ENCODE assay signal across 8 cellular contexts in the genomic region with DNA sequence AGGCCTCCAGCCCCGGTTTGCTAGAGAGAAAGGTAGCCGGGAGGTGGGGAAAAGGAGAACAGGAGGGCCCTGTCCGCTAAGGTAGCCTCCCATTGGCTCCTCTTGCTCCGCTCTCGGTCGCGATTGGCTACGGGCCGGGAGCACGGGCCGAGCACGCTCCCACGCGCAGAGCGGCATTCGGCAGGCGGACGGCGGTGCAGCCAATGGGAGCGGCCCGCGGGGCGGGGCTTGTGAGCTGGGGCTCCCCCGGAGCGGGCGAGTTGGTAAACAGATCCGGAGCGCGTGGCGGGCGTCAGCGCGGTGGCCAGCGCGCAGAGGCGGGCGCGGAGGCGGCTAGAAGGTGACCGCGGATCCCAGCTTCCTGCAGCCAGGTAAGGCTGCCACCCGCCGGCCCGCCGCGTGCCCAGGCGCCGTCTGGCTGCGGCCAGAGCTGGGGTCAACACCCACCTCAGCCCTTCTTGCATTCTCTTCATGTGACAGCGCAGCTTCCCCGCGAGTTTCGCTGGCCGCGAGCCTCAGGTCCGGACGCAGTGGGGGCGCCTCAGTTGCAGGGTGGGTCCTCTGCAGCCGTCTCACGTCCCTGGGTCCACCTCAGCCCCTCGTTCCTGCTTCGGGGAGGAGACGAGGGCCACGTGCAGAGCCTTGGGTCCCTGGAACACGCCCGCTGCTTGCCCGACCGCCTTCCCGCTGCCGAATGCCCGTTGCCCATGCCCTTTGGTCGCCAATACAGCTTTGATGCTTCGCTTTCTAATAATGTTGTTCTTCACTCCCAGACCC. TPM values are rescaled to one million over a fixed set of nuclear protein-coding genes. Genes with fewer than 3 reads are reported as not detected.
A peak's percentile ranks its signal among the peaks of the same experiment; 100 is the strongest.
DNase-seq lines count a peak whose midpoint lies in the region; ATAC-seq and TF ChIP-seq lines count a peak whose summit lies in the region.

A gene (plus strand): TSS at position 266 of the 777 bp plus-strand sequence. CDS start 21,092 bp downstream, outside the sequence.

- TF ChIP-seq CTCF in BE2C (IDR thresholded peaks at IDR 0.05; ENCODE audit: low read depth, low read length), result no peak

- peaks cover 3% of the 10 kb centered on the region; the same call in 1 of the 2 replicates for H3K4me1 ChIP-seq in BE2C

- no peaks in the 10 kb centered on the region for H3K9me3 ChIP-seq in BE2C

- DNase-seq in BE2C (peak; percentile 99), NCI-H748 (lab: John Stamatoyannopoulos, UW; ENCODE audit: unreplicated experiment) (peak; percentile 98), cortex of kidney (lab: John Stamatoyannopoulos, UW) (peak; percentile 66)
- DNase-seq in activated CD4-positive, alpha-beta T cell treated with anti-CD3 and anti-CD28 coated beads, Interleukin-2, amount 50 U/mL, for 1 hour, result peak; percentile 99
- peak; percentile 88 to 99 (median 96) for DNase-seq in stimulated activated CD4-positive, alpha-beta T cell treated with anti-CD3 and anti-CD28 coated beads, Interleukin-1b, Interleukin-23, amount 100 ng/mL, for 24 hours (ENCODE audit: low read depth in 4 of 4, low spot score in 1 of 4)

- peak within 1 kb of the TSS; percentile 87 for H3K4me3 ChIP-seq in BE2C (ENCODE audit: low read depth, low read length)

- H3K27ac ChIP-seq in layer of hippocampus (ENCODE audit: low read depth, low read length), result peak within 1 kb of the TSS; percentile 97

- H3K27me3 ChIP-seq in BE2C (no peaks in the 10 kb centered on the region), layer of hippocampus (ENCODE audit: control insufficient read depth, insufficient read depth, low read length) (no peaks in the 10 kb centered on the region)

- no peaks in the 10 kb centered on the region for H3K36me3 ChIP-seq in BE2C

- ATAC-seq in GM19395 (IDR thresholded peaks at IDR 0.05; ENCODE audit: unreplicated experiment) (peak; percentile 96), HG03558 (IDR thresholded peaks at IDR 0.05; ENCODE audit: extremely low read depth, unreplicated experiment) (peak; percentile 95)

RNA-seq across cellular contexts. Expression of the gene that starts here (rescaled TPM):
- polyA plus RNA-seq in BE2C (2012; ENCODE audit: insufficient read depth, insufficient read length, low read depth), result 49.4 TPM

Comparison
In these comparisons a context has a peak if more than half of its experiments do, and no peak if none do; other contexts are left out.
1. Peak in every context shown above with its lines: DNase-seq, ATAC-seq, H3K4me3 ChIP-seq and H3K27ac ChIP-seq.